Comparison of ENCODE assay signal across 1 cellular context in genomic region chr5:173055983-173056782, GRCh38.
TF ChIP-seq lines count a peak whose summit lies in the region.

TSS of gene CREBRF (plus strand) at chr5:173056352. CDS start at chr5:173080776, 24,424 bp downstream.

TF ChIP-seq in K562, 482 proteins besides CTCF, POLR2A, EP300 and RAD21 (continued from another document and continues in another):
- TF ChIP-seq ZNF609 (CRISPR knock-in tag; IDR thresholded peaks at IDR 0.05; ENCODE audit: borderline replicate concordance) = no peak
- no peak for TF ChIP-seq HMG20A (CRISPR knock-in tag; conservative IDR thresholded peaks at IDR 0.05)
- no peak for TF ChIP-seq BCLAF1 (IDR thresholded peaks at IDR 0.05; ENCODE audit: borderline replicate concordance in 1 of 2, control insufficient read depth in 1 of 2, low read depth in 2 of 2, low read length in 1 of 2)
- TF ChIP-seq MEF2A (IDR thresholded peaks at IDR 0.05; ENCODE audit: control insufficient read depth, low read depth, low read length) = no peak
- TF ChIP-seq SREBF1 (IDR thresholded peaks at IDR 0.05; ENCODE audit: borderline replicate concordance, low read depth, low read length) = peak; percentile 91
- peak; percentile 66 for TF ChIP-seq FOS (IDR thresholded peaks at IDR 0.05; ENCODE audit: extremely low read depth, insufficient read length)
- no peak for TF ChIP-seq MBD1 (CRISPR knock-in tag; IDR thresholded peaks at IDR 0.05)
- peak; percentile 100 for TF ChIP-seq MNT (conservative IDR thresholded peaks at IDR 0.05)
- no peak for TF ChIP-seq ZNF79 (CRISPR knock-in tag; IDR thresholded peaks at IDR 0.05; ENCODE audit: low read depth)
- TF ChIP-seq DPF2 (IDR thresholded peaks at IDR 0.05) = peak; percentile 34; the same call in 1 of the 2 replicates
- no peak for TF ChIP-seq HNRNPH1 (optimal IDR thresholded peaks at IDR 0.05; ENCODE audit: low read depth, low read length)
- TF ChIP-seq ZNF165 (CRISPR knock-in tag; IDR thresholded peaks at IDR 0.05; ENCODE audit: borderline replicate concordance) = no peak
- TF ChIP-seq MCM3 (IDR thresholded peaks at IDR 0.05) = no peak
- TF ChIP-seq MTF1 (CRISPR knock-in tag; IDR thresholded peaks at IDR 0.05; ENCODE audit: borderline replicate concordance) = no peak
- TF ChIP-seq ZMIZ1 (IDR thresholded peaks at IDR 0.05; ENCODE audit: low read depth in 2 of 2, low read length in 2 of 2) = no peak
- no peak for TF ChIP-seq ZBTB49 (CRISPR knock-in tag; IDR thresholded peaks at IDR 0.05; ENCODE audit: borderline replicate concordance)
- no peak; the same call in 1 of the 2 replicates for TF ChIP-seq LEF1 (IDR thresholded peaks at IDR 0.05)
- peak; percentile 53; the same call in 1 of the 2 replicates for TF ChIP-seq ZBTB7A (IDR thresholded peaks at IDR 0.05; ENCODE audit: borderline replicate concordance, control insufficient read depth, low read depth, low read length)
- no peak; the same call in 1 of the 2 replicates for TF ChIP-seq ZNF263 (CRISPR knock-in tag; IDR thresholded peaks at IDR 0.05; ENCODE audit: borderline replicate concordance)
- TF ChIP-seq CREM (IDR thresholded peaks at IDR 0.05; ENCODE audit: low read depth) = peak; percentile 64
- TF ChIP-seq DNMT1 (IDR thresholded peaks at IDR 0.05) = no peak
- TF ChIP-seq HDAC2 (IDR thresholded peaks at IDR 0.05) = peak; percentile 59; the same call in 1 of the 2 replicates
- TF ChIP-seq ETV6 (IDR thresholded peaks at IDR 0.05; ENCODE audit: borderline replicate concordance in 1 of 2, low read depth in 2 of 2, low read length in 1 of 2) = no peak; a peak in 1 of 4 replicates
- TF ChIP-seq ETV6 (CRISPR knock-in tag; IDR thresholded peaks at IDR 0.05; ENCODE audit: borderline replicate concordance) = no peak
- TF ChIP-seq PURB (CRISPR knock-in tag; IDR thresholded peaks at IDR 0.05; ENCODE audit: low read depth) = no peak
- no peak for TF ChIP-seq CC2D1A (IDR thresholded peaks at IDR 0.05)
- peak; percentile 51; the same call in 1 of the 2 replicates for TF ChIP-seq SUPT5H (IDR thresholded peaks at IDR 0.05)
- TF ChIP-seq ZNF311 (CRISPR knock-in tag; IDR thresholded peaks at IDR 0.05) = no peak
- TF ChIP-seq ZNF280B (CRISPR knock-in tag; IDR thresholded peaks at IDR 0.05) = no peak
- TF ChIP-seq STAT6 (CRISPR knock-in tag; IDR thresholded peaks at IDR 0.05) = 0 out of 2 replicates have a peak, but pooled peaks have one; percentile 72
- no peak for TF ChIP-seq HDGF (IDR thresholded peaks at IDR 0.05)
- no peak for TF ChIP-seq ZNF324 (CRISPR knock-in tag; IDR thresholded peaks at IDR 0.05)
- no peak for TF ChIP-seq FOXA1 (IDR thresholded peaks at IDR 0.05; ENCODE audit: borderline replicate concordance)
- TF ChIP-seq SIX5 (IDR thresholded peaks at IDR 0.05; ENCODE audit: borderline replicate concordance in 1 of 2, insufficient read depth in 1 of 2, low read depth in 1 of 2, low read length in 2 of 2) = peak in 1 of 2 experiments; percentile 25; a peak in 1 of 4 replicates
- TF ChIP-seq MEF2D (tag; conservative IDR thresholded peaks at IDR 0.05; ENCODE audit: low read depth) = no peak
- peak; percentile 84; the same call in 1 of the 2 replicates for TF ChIP-seq ETV5 (CRISPR knock-in tag; IDR thresholded peaks at IDR 0.05; ENCODE audit: low read depth)
- TF ChIP-seq NR4A1 (CRISPR knock-in tag; IDR thresholded peaks at IDR 0.05) = no peak
- TF ChIP-seq NR4A1 (tag; IDR thresholded peaks at IDR 0.05) = no peak
- TF ChIP-seq RFX7 (CRISPR knock-in tag; IDR thresholded peaks at IDR 0.05) = no peak
